In genomic region chr1:153355445-153356071, GRCh38 we compare ENCODE assay signal across 9 cellular contexts. TPM values are rescaled to one million over a fixed set of nuclear protein-coding genes. Genes with fewer than 3 reads are reported as not detected.
DNase-seq lines count a peak whose midpoint lies in the region; ATAC-seq and TF ChIP-seq lines count a peak whose summit lies in the region.
"Had no signal": no experiment of that assay in that cellular context is flagged by ENCODE, and none has a peak within 500 bp of the region (broad histone marks: within the 10 kb centered on the region; RNA-seq: fewer than 3 reads in every experiment).

No MANE protein-coding gene starts in this region.

- no peaks in the 10 kb centered on the region for H3K9me3 ChIP-seq in Caco-2

- no peak overlapping the region for H3K27ac Mint-ChIP-seq in Caco-2 (ENCODE audit: unreplicated experiment)
- no peak overlapping the region for H3K27ac Mint-ChIP-seq in activated CD4-positive, alpha-beta memory T cell treated with anti-CD3 and anti-CD28 coated beads for 36 hours

- intact Hi-C loops in Caco-2 (cut with micrococcal nuclease; ENCODE audit: unreplicated experiment) = loop anchor here (10.0 kb wide), 1 partner anchor 209 kb away; the partner anchor contains the start of gene S100A2
- intact Hi-C loops in activated CD4-positive, alpha-beta memory T cell treated with anti-CD3 and anti-CD28 coated beads for 36 hours (cut with micrococcal nuclease) = no loop called here

- BruUV-seq in Caco-2 (replicated peaks; lab: Mats Ljungman, UMichigan) = no TSS peak

- ATAC-seq in GM18909 (IDR thresholded peaks at IDR 0.05; ENCODE audit: poor library complexity, unreplicated experiment) (no peak), HG03469 (IDR thresholded peaks at IDR 0.05; ENCODE audit: unreplicated experiment) (no peak)

- POLR2A ChIA-PET in Caco-2 (lab: Charles Lee) = no interaction called here
- POLR2A ChIA-PET in activated CD4-positive, alpha-beta memory T cell treated with anti-CD3 and anti-CD28 coated beads for 36 hours (lab: Charles Lee) = no interaction called here

- peak; percentile 66 to 70 for DNase-seq in Caco-2
- DNase-seq in HCEC 1CT = peak; percentile 62
- peak; percentile 22 for DNase-seq in NCI-H446 treated with DMSO at 0.1 percent for 48 hours (lab: John Stamatoyannopoulos, UW)
- peak; percentile 61 for DNase-seq in activated CD4-positive, alpha-beta memory T cell treated with anti-CD3 and anti-CD28 coated beads for 36 hours
- DNase-seq in foreskin fibroblast = peak; percentile 46 to 72
- peak; percentile 32 for DNase-seq in renal cortical epithelial cell (ENCODE audit: low read depth)

- H3K4me1 Mint-ChIP-seq in Caco-2 (ENCODE audit: low read depth, unreplicated experiment) = no peaks in the 10 kb centered on the region
- H3K4me1 Mint-ChIP-seq in activated CD4-positive, alpha-beta memory T cell treated with anti-CD3 and anti-CD28 coated beads for 36 hours (ENCODE audit: low read depth) = peaks cover 13% of the 10 kb centered on the region

- H3K27me3 ChIP-seq in Caco-2 (replicated peaks; ENCODE audit: control insufficient read depth, insufficient read depth, low read length) = no peaks in the 10 kb centered on the region

- CTCF ChIA-PET in Caco-2 (lab: Charles Lee) = interaction anchor here (0.9 to 1.4 kb wide), 2 partner anchors 20 to 139 kb away, joined by 3 to 6 read pairs; partner anchors contain the start of gene S100A12
- CTCF ChIA-PET in activated CD4-positive, alpha-beta memory T cell treated with anti-CD3 and anti-CD28 coated beads for 36 hours (lab: Charles Lee) = interaction anchor here (0.6 to 8.2 kb wide), 10 partner anchors 9 to 155 kb away, joined by 3 to 186 read pairs (median 4); no protein-coding TSS in a partner anchor

- no peaks in the 10 kb centered on the region for H3K4me1 ChIP-seq in Caco-2
- H3K4me1 ChIP-seq: parathyroid adenoma had no signal

- H3K4me3 Mint-ChIP-seq in Caco-2 (ENCODE audit: unreplicated experiment) = no peak overlapping the region
- H3K4me3 Mint-ChIP-seq in activated CD4-positive, alpha-beta memory T cell treated with anti-CD3 and anti-CD28 coated beads for 36 hours = no peak overlapping the region

- no peaks in the 10 kb centered on the region for H3K36me3 ChIP-seq in Caco-2 (ENCODE audit: control insufficient read depth, insufficient read depth, low read length)

- no peaks in the 10 kb centered on the region for H3K9me3 Mint-ChIP-seq in Caco-2 (ENCODE audit: unreplicated experiment)
- H3K9me3 Mint-ChIP-seq in activated CD4-positive, alpha-beta memory T cell treated with anti-CD3 and anti-CD28 coated beads for 36 hours = no peaks in the 10 kb centered on the region

- peaks cover 10% of the 10 kb centered on the region for H3K27me3 Mint-ChIP-seq in Caco-2 (ENCODE audit: insufficient read depth, unreplicated experiment)
- peaks cover 2% of the 10 kb centered on the region for H3K27me3 Mint-ChIP-seq in activated CD4-positive, alpha-beta memory T cell treated with anti-CD3 and anti-CD28 coated beads for 36 hours

- H3K4me3 ChIP-seq in Caco-2 (ENCODE audit: low read depth, low read length) (no peak overlapping the region), foreskin fibroblast (ENCODE audit: low read depth in 1 of 2, low read length in 2 of 2) (no peak overlapping the region)

- TF ChIP-seq CTCF in Caco-2 (IDR thresholded peaks at IDR 0.05; ENCODE audit: insufficient read depth in 1 of 2, low read depth in 1 of 2, low read length in 1 of 2, severe bottlenecking in 1 of 2, unreplicated experiment in 1 of 2) = peak; percentile 56 to 71
- TF ChIP-seq CTCF in foreskin fibroblast (IDR thresholded peaks at IDR 0.05; ENCODE audit: low read depth, low read length) = peak; percentile 54

- no peaks in the 10 kb centered on the region for H3K36me3 Mint-ChIP-seq in Caco-2 (ENCODE audit: insufficient read depth, unreplicated experiment)
- no peaks in the 10 kb centered on the region for H3K36me3 Mint-ChIP-seq in activated CD4-positive, alpha-beta memory T cell treated with anti-CD3 and anti-CD28 coated beads for 36 hours

RNA-seq across cellular contexts. Expression of gene S100A9, which starts 2.1 kb away (rescaled TPM):
- total RNA-seq in Caco-2 (2022) (0.63 TPM in 1 of 2 replicates, not detected in the other), renal cortical epithelial cell (0.70 and 25.0 TPM in 2 replicates)
- total RNA-seq in activated CD4-positive, alpha-beta memory T cell treated with anti-CD3 and anti-CD28 coated beads for 36 hours = not detected

RNA-seq across cellular contexts. Expression of gene PGLYRP4, which starts 6.9 kb away (rescaled TPM):
- not detected in 2 replicates for total RNA-seq in Caco-2 (2022)
- not detected for total RNA-seq in activated CD4-positive, alpha-beta memory T cell treated with anti-CD3 and anti-CD28 coated beads for 36 hours
- total RNA-seq in renal cortical epithelial cell = not detected in 2 replicates

RNA-seq across cellular contexts. Expression of gene S100A12, which starts 19.9 kb away (rescaled TPM):
- not detected in 2 replicates for total RNA-seq in Caco-2 (2022)
- total RNA-seq in activated CD4-positive, alpha-beta memory T cell treated with anti-CD3 and anti-CD28 coated beads for 36 hours = not detected
- total RNA-seq in renal cortical epithelial cell = not detected in 2 replicates

RNA-seq across cellular contexts. Expression of gene S100A8, which starts 35.3 kb away (rescaled TPM):
- not detected in 2 replicates for total RNA-seq in Caco-2 (2022)
- total RNA-seq in activated CD4-positive, alpha-beta memory T cell treated with anti-CD3 and anti-CD28 coated beads for 36 hours = not detected
- not detected in 2 replicates for total RNA-seq in renal cortical epithelial cell

RNA-seq across cellular contexts. Expression of gene PGLYRP3, which starts 42.8 kb away (rescaled TPM):
- not detected in 2 replicates for total RNA-seq in Caco-2 (2022)
- not detected for total RNA-seq in activated CD4-positive, alpha-beta memory T cell treated with anti-CD3 and anti-CD28 coated beads for 36 hours
- total RNA-seq in renal cortical epithelial cell = not detected in 2 replicates
